Comparison of ENCODE assay signal across 23 cellular contexts in the genomic region with DNA sequence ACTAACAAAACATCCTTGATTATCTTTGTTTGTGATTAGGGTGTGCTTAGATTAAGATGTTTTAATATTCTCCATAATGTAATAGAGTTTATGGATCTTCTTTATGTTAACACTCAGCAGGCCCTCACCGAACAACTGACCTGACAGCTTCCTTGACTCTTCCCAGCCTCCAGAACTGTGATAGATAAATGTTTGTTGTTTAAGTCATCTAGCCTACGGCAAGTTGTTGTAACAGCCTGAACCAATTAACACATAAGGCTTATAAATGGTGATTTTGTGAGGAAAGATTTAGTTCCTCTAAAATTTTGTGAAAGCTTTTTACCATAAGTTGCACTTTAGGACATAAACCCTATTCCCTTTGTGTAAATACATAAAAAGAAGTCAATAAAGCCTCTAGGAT.
"Had no signal": no experiment of that assay in that cellular context is flagged by ENCODE, and none has a peak within 500 bp of the region (broad histone marks: within the 10 kb centered on the region; RNA-seq: fewer than 3 reads in every experiment).

No MANE protein-coding gene starts in this region.

- H3K4me1 ChIP-seq: colonic mucosa, esophagus squamous epithelium, gastrocnemius medialis, heart right ventricle, left lung, lower lobe of right lung had no signal

- H3K27me3 ChIP-seq: colonic mucosa, esophagus squamous epithelium, gastrocnemius medialis, heart right ventricle, left lung had no signal

- ATAC-seq: effector memory CD8-positive, alpha-beta T cell; esophagus mucosa; gastrocnemius medialis; heart right ventricle; left cardiac atrium; left lung; left ventricle myocardium superior; lower lobe of right lung; naive thymus-derived CD4-positive, alpha-beta T cell had no signal

- H3K27ac ChIP-seq: colonic mucosa, epithelial cell of prostate, esophagus squamous epithelium, gastrocnemius medialis, heart right ventricle, left lung, lower lobe of right lung had no signal

- H3K36me3 Mint-ChIP-seq: naive thymus-derived CD4-positive, alpha-beta T cell had no signal

- H3K36me3 ChIP-seq: colonic mucosa, esophagus squamous epithelium, gastrocnemius medialis, heart right ventricle, left lung, lower lobe of right lung had no signal

- H3K9me3 ChIP-seq: colonic mucosa, esophagus squamous epithelium, gastrocnemius medialis, heart right ventricle, left lung, lower lobe of right lung had no signal

- H3K4me3 ChIP-seq: colonic mucosa, esophagus squamous epithelium, gastrocnemius medialis, heart right ventricle, left lung, lower lobe of right lung had no signal

- H3K27ac Mint-ChIP-seq: dendritic cell treated with granulocyte-macrophage colony-stimulating factor and Interleukin-4, amounts not matched to agents 40 ng/mL and 50 ng/mL, for 4 days; effector memory CD8-positive, alpha-beta T cell; endodermal cell; naive thymus-derived CD4-positive, alpha-beta T cell had no signal

- H3K27me3 Mint-ChIP-seq: dendritic cell treated with granulocyte-macrophage colony-stimulating factor and Interleukin-4, amounts not matched to agents 40 ng/mL and 50 ng/mL, for 4 days had no signal

- H3K4me1 Mint-ChIP-seq: endodermal cell had no signal

- H3K9me3 Mint-ChIP-seq: dendritic cell treated with granulocyte-macrophage colony-stimulating factor and Interleukin-4, amounts not matched to agents 40 ng/mL and 50 ng/mL, for 4 days; effector memory CD8-positive, alpha-beta T cell; endodermal cell; naive thymus-derived CD4-positive, alpha-beta T cell had no signal

- DNase-seq: colonic mucosa; cortex of kidney; effector CD8-positive, alpha-beta T cell; effector memory CD8-positive, alpha-beta T cell; endodermal cell; erythroblast; esophagus squamous epithelium; foreskin melanocyte; gastrocnemius medialis; glutamatergic neuron; head of caudate nucleus; heart right ventricle; hippocampal formation; left cardiac atrium; left lung; left ventricle myocardium superior; lower lobe of right lung; mesenchymal stem cell; midbrain; naive thymus-derived CD4-positive, alpha-beta T cell had no signal

- H3K4me3 Mint-ChIP-seq: dendritic cell treated with granulocyte-macrophage colony-stimulating factor and Interleukin-4, amounts not matched to agents 40 ng/mL and 50 ng/mL, for 4 days; effector memory CD8-positive, alpha-beta T cell; endodermal cell; naive thymus-derived CD4-positive, alpha-beta T cell had no signal
